Comparison of ENCODE assay signal across 29 cellular contexts in genomic region chr10:65754112-65754511, GRCh38.
"Had no signal": no experiment of that assay in that cellular context is flagged by ENCODE, and none has a peak within 500 bp of the region (broad histone marks: within the 10 kb centered on the region; RNA-seq: fewer than 3 reads in every experiment).

No MANE protein-coding gene starts in this region.

- DNase-seq: hypothalamus; immature natural killer cell; kidney; left colon; left ventricle myocardium inferior; midbrain; mucosa of descending colon; naive thymus-derived CD4-positive, alpha-beta T cell; ovary; retina; right cardiac atrium; stimulated activated CD4-positive, alpha-beta T cell treated with anti-CD3 and anti-CD28 coated beads, Interleukin-12 subunit alpha, Interleukin-12 subunit beta, amount 100 ng/mL, for 4 hours; stimulated activated CD4-positive, alpha-beta T cell treated with anti-CD3 and anti-CD28 coated beads, Interleukin-15, amount 100 ng/mL, for 24 hours; stimulated activated CD4-positive, alpha-beta T cell treated with anti-CD3 and anti-CD28 coated beads, Interleukin-2, amount 100 ng/mL, for 24 hours; stimulated activated CD4-positive, alpha-beta T cell treated with anti-CD3 and anti-CD28 coated beads, Interleukin-4, amount 100 ng/mL, for 1 hour; stimulated activated naive B cell treated with anti-CD40 and anti-IgM and Interleukin-4, amounts not matched to agents 10 μg/mL and 1 μg/mL and 100 μg/mL, for 72 hours; stimulated activated naive CD8-positive, alpha-beta T cell treated with anti-CD3 and anti-CD28 coated beads, Interleukin-15, Interleukin-2, amounts not matched to agents 100 U/mL and 50 U/mL, for 24 hours; stomach; testis; thyroid gland; transverse colon; upper lobe of left lung had no signal

- H3K4me3 ChIP-seq: left ventricle myocardium inferior, lung, mucosa of descending colon, ovary, prostate gland, skin epidermis, stomach, testis, thyroid gland, transverse colon, upper lobe of left lung, vagina had no signal

- FAIRE-seq: islet of Langerhans, kidney had no signal

- ATAC-seq: left colon; mucosa of descending colon; naive thymus-derived CD4-positive, alpha-beta T cell; natural killer cell treated with Interleukin-12 subunit alpha and Interleukin-12 subunit beta and Interleukin-15 and Interleukin-18, amount 100 ng/mL, for 72 hours; right cardiac atrium; sciatic nerve; stimulated activated naive B cell treated with anti-CD40 and anti-IgM and Interleukin-4, amounts not matched to agents 10 μg/mL and 1 μg/mL and 100 μg/mL, for 72 hours; stimulated activated naive CD8-positive, alpha-beta T cell treated with anti-CD3 and anti-CD28 coated beads, Interleukin-15, Interleukin-2, amounts not matched to agents 100 U/mL and 50 U/mL, for 24 hours had no signal

- H3K27me3 ChIP-seq: ovary, stomach, testis, thyroid gland, transverse colon, upper lobe of left lung, vagina had no signal

- H3K36me3 ChIP-seq: left ventricle myocardium inferior, ovary, prostate gland, stomach, thyroid gland, transverse colon, upper lobe of left lung, vagina had no signal
